In genomic region chr19:52066258-52066866, GRCh38 we compare ENCODE assay signal across 20 cellular contexts.
"Had no signal": no experiment of that assay in that cellular context is flagged by ENCODE, and none has a peak within 500 bp of the region (broad histone marks: within the 10 kb centered on the region; RNA-seq: fewer than 3 reads in every experiment).

No MANE protein-coding gene starts in this region.

- H3K27ac ChIP-seq: body of pancreas, colonic mucosa, esophagus muscularis mucosa, gastroesophageal sphincter, heart right ventricle, left ventricle myocardium inferior had no signal

- H3K4me3 Mint-ChIP-seq: activated CD4-positive, alpha-beta T cell treated with anti-CD3 and anti-CD28 coated beads for 36 hours; activated naive CD8-positive, alpha-beta T cell treated with anti-CD3 and anti-CD28 coated beads, Interleukin-2, amount 10 ng/mL, durations not matched to agents 7 days and 5 days; nephron; stimulated activated naive CD8-positive, alpha-beta T cell treated with anti-CD3 and anti-CD28 coated beads, Interleukin-15, Interleukin-2, amounts not matched to agents 100 ng/mL and 50 ng/mL, for 24 hours; T-cell; type B pancreatic cell; WTC11 had no signal

- H3K27ac Mint-ChIP-seq: activated CD4-positive, alpha-beta T cell treated with anti-CD3 and anti-CD28 coated beads for 36 hours; activated naive CD8-positive, alpha-beta T cell treated with anti-CD3 and anti-CD28 coated beads, Interleukin-2, amount 10 ng/mL, durations not matched to agents 7 days and 5 days; activated T-helper 2 cell treated with anti-CD3 and anti-CD28 coated beads, Interferon-gamma antibody, Interleukin-2, Interleukin-4, amounts not matched to agents 10 μg/mL and 5 μg/mL and 100 μg/mL, durations not matched to agents 14 hours and 24 hours and 36 hours; nephron; stimulated activated naive CD8-positive, alpha-beta T cell treated with anti-CD3 and anti-CD28 coated beads, Interleukin-15, Interleukin-2, amounts not matched to agents 100 ng/mL and 50 ng/mL, for 24 hours; T-cell; type B pancreatic cell; WTC11 had no signal

- ATAC-seq: activated CD4-positive, alpha-beta T cell treated with anti-CD3 and anti-CD28 coated beads for 36 hours; body of pancreas; gastroesophageal sphincter; heart right ventricle; T-cell; WTC11 had no signal

- H3K4me1 Mint-ChIP-seq: activated CD4-positive, alpha-beta T cell treated with anti-CD3 and anti-CD28 coated beads for 36 hours; activated naive CD8-positive, alpha-beta T cell treated with anti-CD3 and anti-CD28 coated beads, Interleukin-2, amount 10 ng/mL, durations not matched to agents 7 days and 5 days; nephron; WTC11 had no signal

- H3K27me3 ChIP-seq: body of pancreas, colonic mucosa, esophagus muscularis mucosa, gastroesophageal sphincter, heart right ventricle had no signal

- H3K4me3 ChIP-seq: body of pancreas, colonic mucosa, esophagus muscularis mucosa, gastroesophageal sphincter, heart right ventricle, left ventricle myocardium inferior had no signal

- H3K27me3 Mint-ChIP-seq: activated CD4-positive, alpha-beta T cell treated with anti-CD3 and anti-CD28 coated beads for 36 hours; activated naive CD8-positive, alpha-beta T cell treated with anti-CD3 and anti-CD28 coated beads, Interleukin-2, amount 10 ng/mL, durations not matched to agents 7 days and 5 days; stimulated activated naive CD8-positive, alpha-beta T cell treated with anti-CD3 and anti-CD28 coated beads, Interleukin-15, Interleukin-2, amounts not matched to agents 100 ng/mL and 50 ng/mL, for 24 hours; T-cell; type B pancreatic cell had no signal

- DNase-seq: activated CD4-positive, alpha-beta T cell treated with anti-CD3 and anti-CD28 coated beads for 36 hours; activated CD4-positive, alpha-beta T cell treated with anti-CD3 and anti-CD28 coated beads, Interleukin-2, amount 50 U/mL, for 48 hours; activated naive CD4-positive, alpha-beta T cell treated with Interleukin-2 at 50 U/mL for 16 hours; activated naive CD8-positive, alpha-beta T cell treated with anti-CD3 and anti-CD28 coated beads, Interleukin-2, amount 10 ng/mL, durations not matched to agents 7 days and 5 days; body of pancreas; central memory CD4-positive, alpha-beta T cell; colonic mucosa; heart right ventricle; kidney glomerular epithelial cell; left ventricle myocardium inferior; stimulated activated CD4-positive, alpha-beta T cell treated with anti-CD3 and anti-CD28 coated beads, Interleukin-12 subunit alpha, Interleukin-12 subunit beta, amount 100 ng/mL, for 4 hours; stimulated activated CD4-positive, alpha-beta T cell treated with anti-CD3 and anti-CD28 coated beads, Interleukin-1b, Interleukin-23, amount 100 ng/mL, for 48 hours; T-cell had no signal

- H3K4me1 ChIP-seq: body of pancreas, colonic mucosa, esophagus muscularis mucosa, gastroesophageal sphincter, heart right ventricle, left ventricle myocardium inferior had no signal
